Comparison of ENCODE assay signal across 15 cellular contexts in the genomic region with DNA sequence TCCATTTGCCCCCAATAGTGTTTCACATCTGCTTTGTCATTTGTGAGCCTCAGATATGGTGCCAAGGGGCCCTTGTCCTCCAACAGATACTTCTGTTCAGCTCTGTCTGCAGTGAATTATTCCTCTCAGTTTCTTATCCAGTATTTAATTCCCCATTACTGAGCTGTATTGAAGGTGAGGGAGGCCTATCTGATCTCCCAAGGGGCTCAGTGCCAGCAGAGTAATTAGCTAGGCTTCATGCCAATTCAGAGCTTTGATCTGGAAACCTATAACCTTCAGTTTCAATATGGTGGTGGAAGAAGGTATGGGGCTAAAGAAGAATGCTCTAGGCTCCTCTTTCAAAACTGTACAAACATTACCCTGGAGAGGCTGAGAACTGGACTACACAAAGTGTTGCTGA.
"Had no signal": no experiment of that assay in that cellular context is flagged by ENCODE, and none has a peak within 500 bp of the region (broad histone marks: within the 10 kb centered on the region; RNA-seq: fewer than 3 reads in every experiment).

No MANE protein-coding gene starts in this region.

- H3K36me3 Mint-ChIP-seq: activated CD4-positive, alpha-beta memory T cell treated with anti-CD3 and anti-CD28 coated beads for 36 hours; activated naive CD8-positive, alpha-beta T cell treated with anti-CD3 and anti-CD28 coated beads for 36 hours had no signal

- ATAC-seq: psoas muscle, sciatic nerve, upper lobe of right lung had no signal

- H3K4me1 Mint-ChIP-seq: activated naive CD8-positive, alpha-beta T cell treated with anti-CD3 and anti-CD28 coated beads for 36 hours; endodermal cell had no signal

- H3K9me3 ChIP-seq: psoas muscle, upper lobe of right lung had no signal

- DNase-seq: activated CD4-positive, alpha-beta memory T cell treated with anti-CD3 and anti-CD28 coated beads for 36 hours; activated gamma-delta T cell; activated naive CD8-positive, alpha-beta T cell treated with anti-CD3 and anti-CD28 coated beads for 36 hours; activated T-cell treated with anti-CD3 and anti-CD28 coated beads, Interleukin-2, amount 50 U/mL, for 48 hours; cerebellar nuclear complex; dermis blood vessel endothelial cell; endodermal cell; erythroblast; hippocampal formation; kidney glomerular epithelial cell; mesendoderm; psoas muscle; stimulated activated naive CD4-positive, alpha-beta T cell treated with Interleukin-2 at 50 U/mL for 16 hours; upper lobe of right lung had no signal

- H3K27ac Mint-ChIP-seq: activated CD4-positive, alpha-beta memory T cell treated with anti-CD3 and anti-CD28 coated beads for 36 hours; activated naive CD8-positive, alpha-beta T cell treated with anti-CD3 and anti-CD28 coated beads for 36 hours; endodermal cell had no signal

- H3K27ac ChIP-seq: psoas muscle, upper lobe of right lung had no signal

- H3K4me1 ChIP-seq: psoas muscle, upper lobe of right lung had no signal

- H3K27me3 ChIP-seq: upper lobe of right lung had no signal

- H3K4me3 ChIP-seq: psoas muscle, upper lobe of right lung had no signal

- H3K4me3 Mint-ChIP-seq: activated CD4-positive, alpha-beta memory T cell treated with anti-CD3 and anti-CD28 coated beads for 36 hours; activated naive CD8-positive, alpha-beta T cell treated with anti-CD3 and anti-CD28 coated beads for 36 hours; endodermal cell had no signal

- H3K36me3 ChIP-seq: upper lobe of right lung had no signal

- H3K9me3 Mint-ChIP-seq: activated CD4-positive, alpha-beta memory T cell treated with anti-CD3 and anti-CD28 coated beads for 36 hours; endodermal cell had no signal
